Comparison of ENCODE assay signal across 19 cellular contexts in the genomic region with DNA sequence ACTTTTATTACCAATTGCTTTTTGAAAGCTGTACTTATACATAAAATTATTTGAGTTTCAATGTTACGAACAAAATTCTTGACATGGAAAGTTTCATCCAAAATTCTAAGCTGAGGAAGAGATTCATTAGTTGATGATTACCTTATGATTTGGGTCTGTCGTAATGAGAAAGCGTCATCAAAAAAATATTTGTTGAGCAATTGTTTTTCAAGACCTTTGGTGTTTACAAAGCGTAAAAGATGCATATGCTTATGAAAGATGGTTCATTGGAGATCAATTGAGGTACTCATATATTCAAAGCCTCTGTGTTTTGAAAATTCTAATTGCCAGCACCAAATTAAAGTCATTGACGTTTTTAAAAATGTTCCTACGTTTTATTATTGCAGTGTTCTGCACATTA.
DNase-seq lines count a peak whose midpoint lies in the region; ATAC-seq and TF ChIP-seq lines count a peak whose summit lies in the region.
"Had no signal": no experiment of that assay in that cellular context is flagged by ENCODE, and none has a peak within 500 bp of the region (broad histone marks: within the 10 kb centered on the region; RNA-seq: fewer than 3 reads in every experiment).

No MANE protein-coding gene starts in this region.

- POLR2A ChIA-PET in SK-N-SH (lab: Yijun Ruan, JAX), result no interaction called here

- peak overlapping the region; percentile 20; the same call in 1 of the 2 replicates for H2AFZ ChIP-seq in SK-N-SH (ENCODE audit: low read depth)
- H2AFZ ChIP-seq: GM23248 had no signal

- CTCF ChIA-PET in SK-N-SH (lab: Yijun Ruan, JAX), result no interaction called here

- TF ChIP-seq EP300 in SK-N-SH (IDR thresholded peaks at IDR 0.05; ENCODE audit: borderline replicate concordance in 1 of 2, low read depth in 1 of 2, low read length in 1 of 2), result no peak

- TF ChIP-seq RAD21 in SK-N-SH (IDR thresholded peaks at IDR 0.05; ENCODE audit: low read length) (no peak), liver (IDR thresholded peaks at IDR 0.05) (no peak)

- no peaks in the 10 kb centered on the region for H3K4me1 ChIP-seq in SK-N-SH (ENCODE audit: control insufficient read depth in 1 of 2, insufficient read depth in 2 of 2, low read depth in 1 of 2, low read length in 1 of 2)
- peaks cover 0 to 3% (median 2%) of the 10 kb centered on the region in 4 donors for H3K4me1 ChIP-seq in liver (ENCODE audit: control insufficient read depth in 4 of 4, insufficient read depth in 4 of 4, low read length in 3 of 4)

- no peak overlapping the region for H3K9ac ChIP-seq in SK-N-SH
- H3K9ac ChIP-seq in liver (ENCODE audit: low read depth in 1 of 2, low read length in 2 of 2), result no peak overlapping the region
- H3K9ac ChIP-seq: GM23248 had no signal

- H3K27me3 ChIP-seq in SK-N-SH (ENCODE audit: insufficient read depth), result no peaks in the 10 kb centered on the region
- H3K27me3 ChIP-seq in liver (ENCODE audit: control insufficient read depth in 4 of 4, insufficient read depth in 4 of 4, low read length in 3 of 4), result no peaks in the 10 kb centered on the region

- H3K36me3 ChIP-seq in SK-N-SH (replicated peaks in 1 of 2; ENCODE audit: control insufficient read depth in 1 of 2, insufficient read depth in 2 of 2, low read length in 1 of 2) (no peaks in the 10 kb centered on the region), liver (ENCODE audit: control insufficient read depth in 4 of 4, insufficient read depth in 3 of 4, low read depth in 1 of 4, low read length in 3 of 4) (no peaks in the 10 kb centered on the region)

- H3F3A ChIP-seq in SK-N-SH (replicated peaks; ENCODE audit: insufficient read depth), result no peaks in the 10 kb centered on the region

- H3K4me3 ChIP-seq in SK-N-SH (ENCODE audit: low read depth in 2 of 2, low read length in 1 of 2) (no peak overlapping the region), liver (ENCODE audit: low read depth in 1 of 3, low read length in 3 of 3) (no peak overlapping the region)
- H3K4me3 ChIP-seq: GM23248 had no signal

- no peak for DNase-seq in SK-N-SH
- peak; percentile 11 for DNase-seq in fibroblast of gingiva (ENCODE audit: low read depth)
- DNase-seq in SW 1271 (lab: John Stamatoyannopoulos, UW), result no peak
- DNase-seq: CD4-positive, CD25-positive, alpha-beta regulatory T cell; CD8-positive, alpha-beta memory T cell; DMS 273 treated with DMSO at 0.1 percent for 48 hours; DMS79; EL; GDM1; GM23248; H7; HCEC 1CT had no signal

- TF ChIP-seq CTCF in SK-N-SH (IDR thresholded peaks at IDR 0.05), result no peak
- no peak for TF ChIP-seq CTCF in liver (IDR thresholded peaks at IDR 0.05; ENCODE audit: low read depth, low read length, missing input control)

- H3K27ac ChIP-seq in SK-N-SH (ENCODE audit: low read depth in 2 of 2, low read length in 1 of 2), result no peak overlapping the region
- peak overlapping the region; percentile 1 to 43 for H3K27ac ChIP-seq in liver (ENCODE audit: low read depth in 1 of 2, low read length in 2 of 2)
- H3K27ac ChIP-seq: 22Rv1, C4-2B, GM23248 had no signal

- no peaks in the 10 kb centered on the region for H3K9me2 ChIP-seq in SK-N-SH

- H3K79me2 ChIP-seq in SK-N-SH (ENCODE audit: insufficient read depth), result no peaks in the 10 kb centered on the region

- H3K4me2 ChIP-seq in SK-N-SH, result no peak overlapping the region

- no peaks in the 10 kb centered on the region for H4K20me1 ChIP-seq in SK-N-SH (ENCODE audit: insufficient read depth)

- H3K9me3 ChIP-seq in SK-N-SH (no peaks in the 10 kb centered on the region), liver (ENCODE audit: control insufficient read depth in 4 of 4, low read length in 3 of 4) (no peaks in the 10 kb centered on the region)

- no peak for ATAC-seq in SK-N-SH treated with all-trans-retinoic acid at 6 μM for 48 hours
- ATAC-seq in HG03378 (IDR thresholded peaks at IDR 0.05; ENCODE audit: unreplicated experiment), result no peak
- ATAC-seq in HG02981 (IDR thresholded peaks at IDR 0.05; ENCODE audit: unreplicated experiment), result no peak
- ATAC-seq in GM21528 (IDR thresholded peaks at IDR 0.05; ENCODE audit: low FRiP score, unreplicated experiment), result no peak

- 19% methylated on average over 6 of the region's 6 CpGs for WGBS in SK-N-SH (ENCODE audit: low lambda C conversion rate)
- 33% methylated on average over 6 of the region's 6 CpGs for WGBS in liver

TF ChIP-seq in SK-N-SH, 30 proteins besides CTCF, POLR2A, EP300 and RAD21 (continues in another document):
- TF ChIP-seq TCF12 (IDR thresholded peaks at IDR 0.05), result no peak
- no peak for TF ChIP-seq ELF1 (IDR thresholded peaks at IDR 0.05)
- no peak for TF ChIP-seq POLR2AphosphoS5 (IDR thresholded peaks at IDR 0.05; ENCODE audit: low read depth, low read length)
- TF ChIP-seq, protein P1, sequence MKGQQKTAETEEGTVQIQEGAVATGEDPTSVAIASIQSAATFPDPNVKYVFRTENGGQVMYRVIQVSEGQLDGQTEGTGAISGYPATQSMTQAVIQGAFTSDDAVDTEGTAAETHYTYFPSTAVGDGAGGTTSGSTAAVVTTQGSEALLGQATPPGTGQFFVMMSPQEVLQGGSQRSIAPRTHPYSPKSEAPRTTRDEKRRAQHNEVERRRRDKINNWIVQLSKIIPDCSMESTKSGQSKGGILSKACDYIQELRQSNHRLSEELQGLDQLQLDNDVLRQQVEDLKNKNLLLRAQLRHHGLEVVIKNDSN (IDR thresholded peaks at IDR 0.05; ENCODE audit: borderline replicate concordance, low read depth), result no peak
- no peak for TF ChIP-seq EZH2phosphoT487 (IDR thresholded peaks at IDR 0.05; ENCODE audit: borderline replicate concordance, low read depth)
- no peak for TF ChIP-seq MEF2A (IDR thresholded peaks at IDR 0.05; ENCODE audit: borderline replicate concordance, low read depth)
- no peak for TF ChIP-seq RCOR1 (IDR thresholded peaks at IDR 0.05; ENCODE audit: low read length)
- TF ChIP-seq, protein P2, sequence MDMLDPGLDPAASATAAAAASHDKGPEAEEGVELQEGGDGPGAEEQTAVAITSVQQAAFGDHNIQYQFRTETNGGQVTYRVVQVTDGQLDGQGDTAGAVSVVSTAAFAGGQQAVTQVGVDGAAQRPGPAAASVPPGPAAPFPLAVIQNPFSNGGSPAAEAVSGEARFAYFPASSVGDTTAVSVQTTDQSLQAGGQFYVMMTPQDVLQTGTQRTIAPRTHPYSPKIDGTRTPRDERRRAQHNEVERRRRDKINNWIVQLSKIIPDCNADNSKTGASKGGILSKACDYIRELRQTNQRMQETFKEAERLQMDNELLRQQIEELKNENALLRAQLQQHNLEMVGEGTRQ (IDR thresholded peaks at IDR 0.05; ENCODE audit: borderline replicate concordance, low read depth, low read length), result no peak
- TF ChIP-seq RFX5 (IDR thresholded peaks at IDR 0.05; ENCODE audit: low read length), result no peak

TF ChIP-seq in SK-N-SH treated with all-trans-retinoic acid at 6 μM for 48 hours, 23 proteins besides CTCF, POLR2A, EP300 and RAD21:
- TF ChIP-seq ISL1 (CRISPR knock-in tag; IDR thresholded peaks at IDR 0.05) (no peak), SNAI2 (CRISPR knock-in tag; IDR thresholded peaks at IDR 0.05) (no peak), PPARA (CRISPR knock-in tag; IDR thresholded peaks at IDR 0.05; ENCODE audit: borderline replicate concordance) (no peak), ZNF565 (CRISPR knock-in tag; conservative IDR thresholded peaks at IDR 0.05; ENCODE audit: low read depth) (no peak), ZNF8 (CRISPR knock-in tag; IDR thresholded peaks at IDR 0.05) (no peak)
- TF ChIP-seq, protein P3, sequence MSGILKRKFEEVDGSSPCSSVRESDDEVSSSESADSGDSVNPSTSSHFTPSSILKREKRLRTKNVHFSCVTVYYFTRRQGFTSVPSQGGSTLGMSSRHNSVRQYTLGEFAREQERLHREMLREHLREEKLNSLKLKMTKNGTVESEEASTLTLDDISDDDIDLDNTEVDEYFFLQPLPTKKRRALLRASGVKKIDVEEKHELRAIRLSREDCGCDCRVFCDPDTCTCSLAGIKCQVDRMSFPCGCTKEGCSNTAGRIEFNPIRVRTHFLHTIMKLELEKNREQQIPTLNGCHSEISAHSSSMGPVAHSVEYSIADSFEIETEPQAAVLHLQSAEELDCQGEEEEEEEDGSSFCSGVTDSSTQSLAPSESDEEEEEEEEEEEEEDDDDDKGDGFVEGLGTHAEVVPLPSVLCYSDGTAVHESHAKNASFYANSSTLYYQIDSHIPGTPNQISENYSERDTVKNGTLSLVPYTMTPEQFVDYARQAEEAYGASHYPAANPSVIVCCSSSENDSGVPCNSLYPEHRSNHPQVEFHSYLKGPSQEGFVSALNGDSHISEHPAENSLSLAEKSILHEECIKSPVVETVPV (CRISPR knock-in tag; IDR thresholded peaks at IDR 0.05), result no peak

TF ChIP-seq in liver, 16 proteins besides CTCF, POLR2A, EP300 and RAD21 (continues in another document):
- TF ChIP-seq SP1 (IDR thresholded peaks at IDR 0.05) (no peak), HNF4G (IDR thresholded peaks at IDR 0.05) (no peak), RXRA (IDR thresholded peaks at IDR 0.05) (peak in 1 of 2 donors; percentile 13), TAF1 (conservative IDR thresholded peaks at IDR 0.05) (no peak), YY1 (IDR thresholded peaks at IDR 0.05) (no peak), EGR1 (IDR thresholded peaks at IDR 0.05; ENCODE audit: low read depth in 2 of 2) (no peak), FOXA1 (IDR thresholded peaks at IDR 0.05) (peak; percentile 76), FOXA2 (IDR thresholded peaks at IDR 0.05) (peak; percentile 76)
- TF ChIP-seq, protein P4, sequence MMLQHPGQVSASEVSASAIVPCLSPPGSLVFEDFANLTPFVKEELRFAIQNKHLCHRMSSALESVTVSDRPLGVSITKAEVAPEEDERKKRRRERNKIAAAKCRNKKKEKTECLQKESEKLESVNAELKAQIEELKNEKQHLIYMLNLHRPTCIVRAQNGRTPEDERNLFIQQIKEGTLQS (IDR thresholded peaks at IDR 0.05), result no peak

Comparison
In these comparisons a context has a peak if more than half of its experiments do, and no peak if none do; other contexts are left out.
1. H3K27ac ChIP-seq: peak in liver (2 of 2); none in SK-N-SH (0 of 2).